In genomic region chr2:171160630-171161424, GRCh38 we compare ENCODE assay signal across 1 cellular context.
TF ChIP-seq lines count a peak whose summit lies in the region.

Gene TLK1, minus strand, starts transcription at chr2:171160893. Its CDS starts 465 bp downstream, at chr2:171160428.

TF ChIP-seq in SK-N-SH treated with all-trans-retinoic acid at 6 μM for 48 hours, 23 proteins besides CTCF, POLR2A, EP300 and RAD21 (continued from another document):
- TF ChIP-seq, protein P1, sequence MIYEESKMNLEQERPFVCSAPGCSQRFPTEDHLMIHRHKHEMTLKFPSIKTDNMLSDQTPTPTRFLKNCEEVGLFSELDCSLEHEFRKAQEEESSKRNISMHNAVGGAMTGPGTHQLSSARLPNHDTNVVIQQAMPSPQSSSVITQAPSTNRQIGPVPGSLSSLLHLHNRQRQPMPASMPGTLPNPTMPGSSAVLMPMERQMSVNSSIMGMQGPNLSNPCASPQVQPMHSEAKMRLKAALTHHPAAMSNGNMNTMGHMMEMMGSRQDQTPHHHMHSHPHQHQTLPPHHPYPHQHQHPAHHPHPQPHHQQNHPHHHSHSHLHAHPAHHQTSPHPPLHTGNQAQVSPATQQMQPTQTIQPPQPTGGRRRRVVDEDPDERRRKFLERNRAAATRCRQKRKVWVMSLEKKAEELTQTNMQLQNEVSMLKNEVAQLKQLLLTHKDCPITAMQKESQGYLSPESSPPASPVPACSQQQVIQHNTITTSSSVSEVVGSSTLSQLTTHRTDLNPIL (CRISPR knock-in tag; IDR thresholded peaks at IDR 0.05; ENCODE audit: low read depth): no peak
- no peak for TF ChIP-seq ZNF8 (CRISPR knock-in tag; IDR thresholded peaks at IDR 0.05)
